ENCODE assay signal across 23 cellular contexts in genomic region chr21:36834192-36834591, GRCh38.
"Had no signal": no experiment of that assay in that cellular context is flagged by ENCODE, and none has a peak within 500 bp of the region (broad histone marks: within the 10 kb centered on the region; RNA-seq: fewer than 3 reads in every experiment).

No MANE protein-coding gene starts in this region.

- H3K4me1 ChIP-seq: esophagus squamous epithelium, left lung had no signal

- DNase-seq: dermis blood vessel endothelial cell; dorsolateral prefrontal cortex; effector CD4-positive, alpha-beta T cell; effector memory CD4-positive, alpha-beta T cell; erythroblast; esophagus squamous epithelium; foreskin fibroblast; foreskin melanocyte; gastrocnemius medialis; glutamatergic neuron; head of caudate nucleus; heart right ventricle; hippocampal formation; left cardiac atrium; left lung; left ventricle myocardium superior; lower lobe of right lung; mesenchymal stem cell; mucosa of descending colon had no signal

- H3K27ac Mint-ChIP-seq: mesothelial cell of epicardium had no signal

- H3K27ac ChIP-seq: coronary artery, dorsolateral prefrontal cortex, epithelial cell of prostate, esophagus squamous epithelium, left lung, lower lobe of right lung had no signal

- ATAC-seq: esophagus mucosa, heart right ventricle, left cardiac atrium, left lung, left ventricle myocardium superior, lower lobe of right lung, mucosa of descending colon had no signal

- H3K27me3 ChIP-seq: dorsolateral prefrontal cortex, esophagus squamous epithelium, gastrocnemius medialis, heart right ventricle, left lung had no signal

- H3K9me3 Mint-ChIP-seq: mesothelial cell of epicardium had no signal

- H3K4me3 Mint-ChIP-seq: mesothelial cell of epicardium had no signal

- H3K9me3 ChIP-seq: esophagus squamous epithelium, gastrocnemius medialis, heart right ventricle, left lung, lower lobe of right lung, mucosa of descending colon had no signal

- H3K36me3 Mint-ChIP-seq: mesothelial cell of epicardium had no signal

- H3K36me3 ChIP-seq: esophagus squamous epithelium, gastrocnemius medialis, heart right ventricle, left lung, lower lobe of right lung had no signal

- H3K4me3 ChIP-seq: coronary artery, dorsolateral prefrontal cortex, esophagus squamous epithelium, gastrocnemius medialis, heart right ventricle, left lung, lower lobe of right lung, mucosa of descending colon had no signal
